In the genomic region with DNA sequence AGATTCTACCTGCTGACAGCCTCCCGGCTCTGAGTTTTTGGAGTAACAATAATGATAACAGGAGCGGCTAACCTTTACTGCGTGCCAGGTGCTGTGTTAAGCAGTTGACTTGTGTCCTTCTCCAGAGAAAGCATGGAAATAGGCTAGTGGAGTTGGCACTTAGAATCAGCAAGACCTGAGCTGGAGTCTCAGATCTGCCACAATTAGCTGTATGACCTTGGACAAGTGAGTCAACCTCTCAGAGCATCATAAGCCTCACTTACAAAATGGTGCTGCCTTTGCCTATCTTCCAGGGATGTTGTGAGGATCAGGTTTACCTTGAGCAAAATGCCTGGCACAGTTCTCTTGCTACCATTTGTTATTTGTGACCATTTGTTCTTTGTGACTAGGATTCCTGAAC, we compare ENCODE assay signal across 35 cellular contexts.
"Had no signal": no experiment of that assay in that cellular context is flagged by ENCODE, and none has a peak within 500 bp of the region (broad histone marks: within the 10 kb centered on the region; RNA-seq: fewer than 3 reads in every experiment).

No MANE protein-coding gene starts in this region.

- H3K36me3 ChIP-seq: MG63 had no signal

- DNase-seq: Karpas-422, Kasumi-1, MG63, MM.1S, MV-4-11, NCI-H1048, NCI-H1092, NCI-H1092 treated with DMSO at 0.1 percent for 48 hours, NCI-H1105, NCI-H1105 treated with DMSO at 0.1 percent for 48 hours, NCI-H1417, NCI-H1417 treated with DMSO at 0.1 percent for 48 hours, NCI-H1436, NCI-H146, NCI-H1694, NCI-H1694 treated with DMSO at 0.1 percent for 48 hours, NCI-H187, NCI-H187 treated with DMSO at 0.1 percent for 48 hours, NCI-H1930, NCI-H2029, NCI-H2029 treated with DMSO at 0.1 percent for 48 hours, NCI-H2081, NCI-H2081 treated with DMSO at 0.1 percent for 48 hours, NCI-H2107, NCI-H2171, NCI-H2171 treated with DMSO at 0.1 percent for 48 hours, NCI-H2227 treated with DMSO at 0.1 percent for 48 hours, NCI-H226, NCI-H345, NCI-H446, NCI-H446 treated with DMSO at 0.1 percent for 48 hours, NCI-H510A, NCI-H510A treated with DMSO at 0.1 percent for 48 hours, NCI-H524, NCI-H524 treated with DMSO at 0.1 percent for 48 hours had no signal

- H3K4me3 ChIP-seq: MG63 had no signal

- H3K27me3 ChIP-seq: MG63 had no signal
